27 cellular contexts compared by ENCODE assay signal in genomic region chr7:92684274-92684673, GRCh38.
DNase-seq lines count a peak whose midpoint lies in the region; ATAC-seq, FAIRE-seq and TF ChIP-seq lines count a peak whose summit lies in the region.
"Had no signal": no experiment of that assay in that cellular context is flagged by ENCODE, and none has a peak within 500 bp of the region (broad histone marks: within the 10 kb centered on the region; RNA-seq: fewer than 3 reads in every experiment).

No MANE protein-coding gene starts in this region.

- no peaks in the 10 kb centered on the region for H4K20me1 ChIP-seq in HepG2 (ENCODE audit: insufficient read depth, low read length)

- no peak for TF ChIP-seq EP300 in HepG2 (IDR thresholded peaks at IDR 0.05; ENCODE audit: low read depth in 2 of 2, low read length in 2 of 2)
- no peak for TF ChIP-seq EP300 in HepG2 (CRISPR knock-in tag; IDR thresholded peaks at IDR 0.05; ENCODE audit: borderline replicate concordance)

- no peak overlapping the region for H3K4ac ChIP-seq in trophoblast cell (ENCODE audit: low read depth, low read length)

- H3K23ac ChIP-seq in trophoblast cell (ENCODE audit: low read length), result no peak overlapping the region

- no peak for ATAC-seq in HepG2
- ATAC-seq in right lobe of liver, result no peak
- no peak for ATAC-seq in T-cell (replicated peaks in 1 of 4)
- no peak for ATAC-seq in effector memory CD8-positive, alpha-beta T cell (replicated peaks)
- no peak for ATAC-seq in stimulated activated naive CD8-positive, alpha-beta T cell treated with anti-CD3 and anti-CD28 coated beads, Interleukin-15, amount 100 ng/mL, for 72 hours
- ATAC-seq: K562 had no signal

- peaks cover 11% of the 10 kb centered on the region for H3K36me3 Mint-ChIP-seq in T-cell
- no peaks in the 10 kb centered on the region for H3K36me3 Mint-ChIP-seq in effector memory CD8-positive, alpha-beta T cell (ENCODE audit: insufficient read depth)
- H3K36me3 Mint-ChIP-seq: naive B cell had no signal

- H3K4me1 ChIP-seq in HepG2 (ENCODE audit: insufficient read depth, low read length) (peaks cover 65% of the 10 kb centered on the region), right lobe of liver (peaks cover 0 to 4% (median 0%) of the 10 kb centered on the region in 4 donors), trophoblast cell (ENCODE audit: control insufficient read depth in 1 of 2, insufficient read depth in 2 of 2, low read length in 2 of 2) (peaks cover 0 to 3% of the 10 kb centered on the region in 2 experiments)

- in situ Hi-C loops in HepG2 (cut with HindIII; ENCODE audit: extremely low pct_ligation_motif_present, low pct_unique_long_range_greater_than_20kb), result loop anchor here (5.0 kb wide), 1 partner anchor 148 kb away; no protein-coding TSS in a partner anchor

- TF ChIP-seq CTCF in HepG2 (CRISPR knock-in tag; IDR thresholded peaks at IDR 0.05) (no peak), right lobe of liver (IDR thresholded peaks at IDR 0.05) (no peak), GM10248 (IDR thresholded peaks at IDR 0.05; ENCODE audit: control extremely low read depth, extremely low read depth, low read depth, missing control alignments) (no peak)

- no peak overlapping the region for H3K14ac ChIP-seq in trophoblast cell (ENCODE audit: low read length)

- no peak overlapping the region for H2BK5ac ChIP-seq in trophoblast cell (ENCODE audit: low read depth, low read length, poor library complexity)

- H3K79me1 ChIP-seq in trophoblast cell (ENCODE audit: low read length), result no peaks in the 10 kb centered on the region

- DNase-seq in HepG2 (ENCODE audit: low spot score), result no peak
- no peak for DNase-seq in right lobe of liver
- DNase-seq in T-cell, result no peak
- no peak for DNase-seq in effector memory CD8-positive, alpha-beta T cell
- DNase-seq in stimulated activated naive CD8-positive, alpha-beta T cell treated with anti-CD3 and anti-CD28 coated beads, Interleukin-15, amount 100 ng/mL, for 72 hours, result no peak
- DNase-seq in GM10248 (ENCODE audit: extremely low spot score), result no peak
- no peak for DNase-seq in trophoblast cell
- DNase-seq in kidney tubule cell (ENCODE audit: low spot score), result no peak
- DNase-seq: activated CD8-positive, alpha-beta memory T cell treated with anti-CD3 and anti-CD28 coated beads for 24 hours; Calu3; dermis blood vessel endothelial cell; erythroblast; GOT3; islet precursor cell; mammary epithelial cell; naive B cell; NCI-H2081 treated with DMSO at 0.1 percent for 48 hours; NCI-H526; SIG-M5; stimulated activated CD4-positive, alpha-beta T cell treated with anti-CD3 and anti-CD28 coated beads, Interleukin-4, amount 100 ng/mL, for 4 hours; stimulated activated CD8-positive, alpha-beta memory T cell treated with anti-CD3 and anti-CD28 coated beads, Interleukin-4, amount 100 ng/mL, for 48 hours had no signal

- no peak overlapping the region for H3K18ac ChIP-seq in trophoblast cell (ENCODE audit: low read length)

- no peak overlapping the region for H4K12ac ChIP-seq in trophoblast cell (ENCODE audit: low read depth, low read length)

- H3K4me1 Mint-ChIP-seq in T-cell, result peaks cover 62 to 82% (median 80%) of the 10 kb centered on the region in 3 donors
- peaks cover 52 to 67% of the 10 kb centered on the region in 2 donors for H3K4me1 Mint-ChIP-seq in effector memory CD8-positive, alpha-beta T cell (ENCODE audit: low read depth in 2 of 2)
- peaks cover 81% of the 10 kb centered on the region for H3K4me1 Mint-ChIP-seq in stimulated activated naive CD8-positive, alpha-beta T cell treated with anti-CD3 and anti-CD28 coated beads, Interleukin-15, amount 100 ng/mL, for 72 hours

- H3K4me3 Mint-ChIP-seq in T-cell, result peak overlapping the region in 2 of 3 donors; percentile 26 to 58
- peak overlapping the region; percentile 66 to 67 for H3K4me3 Mint-ChIP-seq in effector memory CD8-positive, alpha-beta T cell
- peak overlapping the region; percentile 44 to 77 for H3K4me3 Mint-ChIP-seq in stimulated activated naive CD8-positive, alpha-beta T cell treated with anti-CD3 and anti-CD28 coated beads, Interleukin-15, amount 100 ng/mL, for 72 hours
- H3K4me3 Mint-ChIP-seq: naive B cell had no signal

- no peaks in the 10 kb centered on the region for H3K27me3 ChIP-seq in HepG2 (ENCODE audit: control insufficient read depth in 1 of 2, insufficient read depth in 2 of 2, low read length in 2 of 2)
- H3K27me3 ChIP-seq in right lobe of liver, result no peaks in the 10 kb centered on the region
- no peaks in the 10 kb centered on the region for H3K27me3 ChIP-seq in trophoblast cell (ENCODE audit: insufficient read depth, low read length)

- no peaks in the 10 kb centered on the region for H3K9me3 Mint-ChIP-seq in T-cell
- no peaks in the 10 kb centered on the region for H3K9me3 Mint-ChIP-seq in effector memory CD8-positive, alpha-beta T cell
- peaks cover 0 to 5% of the 10 kb centered on the region in 2 donors for H3K9me3 Mint-ChIP-seq in stimulated activated naive CD8-positive, alpha-beta T cell treated with anti-CD3 and anti-CD28 coated beads, Interleukin-15, amount 100 ng/mL, for 72 hours

- H2AK5ac ChIP-seq in trophoblast cell (ENCODE audit: low read length), result no peak overlapping the region

- no peak overlapping the region for H4K8ac ChIP-seq in trophoblast cell (ENCODE audit: low read depth, low read length)

- H3K27ac ChIP-seq in HepG2 (ENCODE audit: extremely low read length, insufficient read depth, low read length) (peak overlapping the region; percentile 91), right lobe of liver (no peak overlapping the region), trophoblast cell (ENCODE audit: low read depth, low read length) (no peak overlapping the region)

- POLR2A ChIA-PET in HepG2 (lab: Yijun Ruan, JAX), result interaction anchor here (4.3 kb wide), 1 partner anchor 11 kb away, joined by 24 read pairs; no protein-coding TSS in a partner anchor
- POLR2A ChIA-PET in T-cell (lab: Charles Lee), result no interaction called here
- POLR2A ChIA-PET in GM10248 (lab: Yijun Ruan, JAX), result no interaction called here

- peaks cover 25% of the 10 kb centered on the region for H3K79me2 ChIP-seq in HepG2 (ENCODE audit: insufficient read depth, low read length)
- H3K79me2 ChIP-seq in trophoblast cell (ENCODE audit: control insufficient read depth, insufficient read depth, low read length, poor library complexity), result no peaks in the 10 kb centered on the region

- 100% methylated on average over 1 of the region's 1 CpG for WGBS in HepG2 (ENCODE audit: low lambda C conversion rate)
- WGBS in right lobe of liver (ENCODE audit: insufficient coverage, low coverage, low lambda C conversion rate, missing lambda C conversion rate), result no CpG with 5 or more reads among the region's 1 CpG
- WGBS in trophoblast cell (ENCODE audit: extremely low coverage, insufficient coverage, insufficient read length), result no CpG with 5 or more reads among the region's 1 CpG

- H3K4me2 ChIP-seq in HepG2 (ENCODE audit: low read depth, low read length) (no peak overlapping the region; the same call in 1 of the 2 replicates), trophoblast cell (ENCODE audit: low read length) (no peak overlapping the region)

- H3K27me3 Mint-ChIP-seq in T-cell, result no peaks in the 10 kb centered on the region
- H3K27me3 Mint-ChIP-seq in effector memory CD8-positive, alpha-beta T cell, result no peaks in the 10 kb centered on the region
- H3K27me3 Mint-ChIP-seq in stimulated activated naive CD8-positive, alpha-beta T cell treated with anti-CD3 and anti-CD28 coated beads, Interleukin-15, amount 100 ng/mL, for 72 hours, result no peaks in the 10 kb centered on the region
- H3K27me3 Mint-ChIP-seq: naive B cell, progenitor cell of endocrine pancreas had no signal

- TF ChIP-seq POLR2A in HepG2 (IDR thresholded peaks at IDR 0.05; ENCODE audit: insufficient read depth in 1 of 2, low read depth in 2 of 2, low read length in 2 of 2) (no peak), right lobe of liver (IDR thresholded peaks at IDR 0.05) (no peak)

- CTCF ChIA-PET in HepG2 (lab: Yijun Ruan, JAX; ENCODE audit: low intra/inter-chr PET ratio, low total read pairs), result no interaction called here
- CTCF ChIA-PET in T-cell (lab: Charles Lee), result no interaction called here
- CTCF ChIA-PET in GM10248 (lab: Yijun Ruan, JAX), result interaction anchor here (1.1 to 1.5 kb wide), 3 partner anchors 17 to 148 kb away, joined by 3 read pairs; no protein-coding TSS in a partner anchor

- no TSS peak for BruUV-seq in HepG2 (replicated peaks; lab: Mats Ljungman, UMichigan)

- intact Hi-C loops in HepG2 (cut with micrococcal nuclease; ENCODE audit: unreplicated experiment), result no loop called here
- intact Hi-C loops in right lobe of liver (cut with DNase I), result no loop called here

- H3K27ac Mint-ChIP-seq in T-cell, result peak overlapping the region; percentile 83 to 95
- peak overlapping the region; percentile 69 to 81 for H3K27ac Mint-ChIP-seq in effector memory CD8-positive, alpha-beta T cell
- peak overlapping the region; percentile 98 to 99 for H3K27ac Mint-ChIP-seq in stimulated activated naive CD8-positive, alpha-beta T cell treated with anti-CD3 and anti-CD28 coated beads, Interleukin-15, amount 100 ng/mL, for 72 hours
- H3K27ac Mint-ChIP-seq: progenitor cell of endocrine pancreas had no signal

- no peak overlapping the region for H2BK12ac ChIP-seq in trophoblast cell (ENCODE audit: low read length)

- H2BK120ac ChIP-seq in trophoblast cell (ENCODE audit: insufficient read depth, low read length, poor library complexity), result no peak overlapping the region

- H3K9ac ChIP-seq in HepG2 (ENCODE audit: insufficient read depth, low read depth, low read length), result peak overlapping the region; percentile 63; the same call in 1 of the 2 replicates
- no peak overlapping the region for H3K9ac ChIP-seq in trophoblast cell (ENCODE audit: low read length)

- no peak overlapping the region for H4K91ac ChIP-seq in trophoblast cell (ENCODE audit: low read depth, low read length)

- H3K36me3 ChIP-seq in HepG2 (replicated peaks in 1 of 2; ENCODE audit: control insufficient read depth in 1 of 2, insufficient read depth in 2 of 2, low read length in 2 of 2) (peaks cover 7 to 33% of the 10 kb centered on the region in 2 experiments), right lobe of liver (no peaks in the 10 kb centered on the region), trophoblast cell (ENCODE audit: control insufficient read depth in 1 of 2, insufficient read depth in 2 of 2, low read length in 2 of 2) (peaks cover 0 to 4% of the 10 kb centered on the region in 2 experiments)

- no peak overlapping the region for H2AFZ ChIP-seq in HepG2 (ENCODE audit: low read length)
- H2AFZ ChIP-seq in trophoblast cell (ENCODE audit: insufficient read depth, low read length, poor library complexity), result no peak overlapping the region

- H3K9me3 ChIP-seq in HepG2 (ENCODE audit: low read length), result no peaks in the 10 kb centered on the region
- no peaks in the 10 kb centered on the region for H3K9me3 ChIP-seq in right lobe of liver
- peaks cover 1% of the 10 kb centered on the region for H3K9me3 ChIP-seq in trophoblast cell (ENCODE audit: insufficient read depth, low read depth, low read length)

- TF ChIP-seq RAD21 in HepG2 (CRISPR knock-in tag; IDR thresholded peaks at IDR 0.05), result no peak

- FAIRE-seq in HepG2 (lab: Jason Lieb, UNC), result no peak
- FAIRE-seq: G401.6, GM12891, K562, small intestine, TTC549 had no signal

- H3K4me3 ChIP-seq in HepG2 (replicated peaks in 1 of 3; ENCODE audit: insufficient read depth in 1 of 3, low read depth in 2 of 3, low read length in 3 of 3), result no peak overlapping the region
- H3K4me3 ChIP-seq in right lobe of liver, result no peak overlapping the region
- no peak overlapping the region for H3K4me3 ChIP-seq in trophoblast cell (ENCODE audit: low read depth, low read length)
- H3K4me3 ChIP-seq: K562 had no signal
